Comparison of ENCODE assay signal across 9 cellular contexts in the genomic region with DNA sequence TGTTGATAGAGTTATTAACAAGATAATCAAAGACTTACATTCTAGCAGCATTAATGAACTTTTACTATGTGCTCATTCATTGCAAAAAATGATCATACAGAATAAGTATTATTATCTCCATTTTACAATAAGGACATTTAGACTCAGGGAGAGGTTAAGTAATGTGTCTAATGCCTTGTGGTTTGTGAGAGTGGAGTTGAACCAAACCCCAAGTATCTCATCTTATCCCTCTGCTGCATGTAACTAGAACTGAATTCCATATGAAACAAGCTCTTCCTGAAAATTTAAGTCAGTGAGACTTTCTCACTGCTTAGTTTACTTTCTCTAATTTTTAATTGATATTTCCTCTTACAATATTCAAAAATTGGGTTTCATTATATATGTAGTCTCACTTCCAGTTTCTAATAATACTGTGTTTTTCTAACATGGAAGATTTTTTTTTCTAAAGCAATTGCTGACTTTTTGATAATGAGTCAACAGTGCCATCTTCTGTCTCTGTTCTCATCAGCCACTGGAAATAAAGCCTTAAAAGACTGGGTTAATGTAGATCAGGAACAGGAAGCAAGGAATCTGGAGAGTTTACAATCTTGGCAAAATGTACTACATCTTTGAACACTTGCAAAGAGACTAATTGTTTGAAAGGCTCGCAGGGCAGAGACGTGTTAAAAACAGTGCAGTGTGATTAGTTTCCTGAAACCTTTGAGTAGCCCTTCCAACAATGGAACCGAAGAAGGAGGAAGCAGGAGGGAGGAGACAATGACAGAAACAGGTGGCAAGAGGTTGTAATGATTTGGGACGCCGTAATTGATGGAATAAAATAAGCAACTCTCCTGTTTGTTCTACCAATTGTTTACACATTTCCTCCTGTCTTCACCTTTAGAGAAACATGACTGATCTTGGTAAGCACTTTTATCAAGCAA.
DNase-seq lines count a peak whose midpoint lies in the region; ATAC-seq and TF ChIP-seq lines count a peak whose summit lies in the region.
"Had no signal": no experiment of that assay in that cellular context is flagged by ENCODE, and none has a peak within 500 bp of the region (broad histone marks: within the 10 kb centered on the region; RNA-seq: fewer than 3 reads in every experiment).

No MANE protein-coding gene starts in this region.

- H3K4me1 Mint-ChIP-seq in activated CD4-positive, alpha-beta T cell treated with anti-CD3 and anti-CD28 coated beads, Interleukin-2, amount 10 ng/mL, durations not matched to agents 7 days and 5 days: no peaks in the 10 kb centered on the region

- intact Hi-C loops in body of pancreas (cut with DNase I): no loop called here

- H3K27ac Mint-ChIP-seq in activated CD4-positive, alpha-beta T cell treated with anti-CD3 and anti-CD28 coated beads, Interleukin-2, amount 10 ng/mL, durations not matched to agents 7 days and 5 days: no peak overlapping the region

- no peaks in the 10 kb centered on the region for H3K4me1 ChIP-seq in body of pancreas

- H3K27me3 ChIP-seq in body of pancreas: no peaks in the 10 kb centered on the region
- H3K27me3 ChIP-seq: cardiac muscle cell had no signal

- CTCF ChIA-PET in activated CD4-positive, alpha-beta T cell treated with anti-CD3 and anti-CD28 coated beads, Interleukin-2, amount 10 ng/mL, durations not matched to agents 7 days and 5 days (lab: Charles Lee): no interaction called here

- no peaks in the 10 kb centered on the region for H3K36me3 ChIP-seq in body of pancreas (replicated peaks in 1 of 2; ENCODE audit: insufficient read depth in 1 of 2, low read depth in 2 of 2)
- H3K36me3 ChIP-seq: cardiac muscle cell had no signal

- H3K9me3 Mint-ChIP-seq in activated CD4-positive, alpha-beta T cell treated with anti-CD3 and anti-CD28 coated beads, Interleukin-2, amount 10 ng/mL, durations not matched to agents 7 days and 5 days: no peaks in the 10 kb centered on the region

- H3K27me3 Mint-ChIP-seq in activated CD4-positive, alpha-beta T cell treated with anti-CD3 and anti-CD28 coated beads, Interleukin-2, amount 10 ng/mL, durations not matched to agents 7 days and 5 days: no peaks in the 10 kb centered on the region

- no peaks in the 10 kb centered on the region for H3K36me3 Mint-ChIP-seq in activated CD4-positive, alpha-beta T cell treated with anti-CD3 and anti-CD28 coated beads, Interleukin-2, amount 10 ng/mL, durations not matched to agents 7 days and 5 days (ENCODE audit: low read depth)

- no peak overlapping the region for H3K27ac ChIP-seq in 22Rv1
- H3K27ac ChIP-seq in body of pancreas: peak overlapping the region in 1 of 4 donors; percentile 26
- H3K27ac ChIP-seq: cardiac muscle cell had no signal

- WGBS in body of pancreas, 2 donors: 0 to 1% methylated on average over 5 of the region's 5 CpGs

- no peaks in the 10 kb centered on the region for H3K9me3 ChIP-seq in body of pancreas

- TF ChIP-seq POLR2A in body of pancreas (IDR thresholded peaks at IDR 0.05): no peak

- TF ChIP-seq CTCF in 22Rv1 (IDR thresholded peaks at IDR 0.05) (peak; percentile 72), body of pancreas (IDR thresholded peaks at IDR 0.05) (peak in 6 of 7 experiments; percentile 13 to 62 (median 54))

- H3K4me3 ChIP-seq in body of pancreas: no peak overlapping the region
- H3K4me3 ChIP-seq: cardiac muscle cell had no signal

- H3K4me3 Mint-ChIP-seq in activated CD4-positive, alpha-beta T cell treated with anti-CD3 and anti-CD28 coated beads, Interleukin-2, amount 10 ng/mL, durations not matched to agents 7 days and 5 days: no peak overlapping the region

- POLR2A ChIA-PET in activated CD4-positive, alpha-beta T cell treated with anti-CD3 and anti-CD28 coated beads, Interleukin-2, amount 10 ng/mL, durations not matched to agents 7 days and 5 days (lab: Charles Lee): no interaction called here

- peak; percentile 38 to 75 for DNase-seq in NCI-H2081 (lab: John Stamatoyannopoulos, UW)
- DNase-seq in body of pancreas: no peak
- DNase-seq in superior temporal gyrus (ENCODE audit: extremely low spot score): peak; percentile 62
- DNase-seq in EL: no peak
- DNase-seq in activated CD4-positive, alpha-beta T cell treated with anti-CD3 and anti-CD28 coated beads, Interleukin-2, amount 10 ng/mL, durations not matched to agents 7 days and 5 days: no peak

- ATAC-seq in GM18870 (IDR thresholded peaks at IDR 0.05; ENCODE audit: unreplicated experiment) (peak; percentile 91), HG03060 (IDR thresholded peaks at IDR 0.05; ENCODE audit: low read depth, unreplicated experiment) (peak; percentile 83), body of pancreas (peak; percentile 59)

Comparison
In these comparisons a context has a peak if more than half of its experiments do, and no peak if none do; other contexts are left out.
1. DNase-seq: peak in NCI-H2081 (2 of 2) and superior temporal gyrus (single experiment); none in body of pancreas (0 of 4), EL (single experiment) and activated CD4-positive, alpha-beta T cell treated with anti-CD3 and anti-CD28 coated beads, Interleukin-2, amount 10 ng/mL, durations not matched to agents 7 days and 5 days (single experiment).
2. Peak in every context shown above with its lines, with median percentiles within 50 percentile points of each other: ATAC-seq.